Comparison of ENCODE assay signal across 23 cellular contexts in genomic region chr20:4435210-4435609, GRCh38.
DNase-seq lines count a peak whose midpoint lies in the region; ATAC-seq, FAIRE-seq and TF ChIP-seq lines count a peak whose summit lies in the region.
"Had no signal": no experiment of that assay in that cellular context is flagged by ENCODE, and none has a peak within 500 bp of the region (broad histone marks: within the 10 kb centered on the region; RNA-seq: fewer than 3 reads in every experiment).

No MANE protein-coding gene starts in this region.

- H3K4me3 Mint-ChIP-seq in CD14-positive monocyte: no peak overlapping the region
- H3K4me3 Mint-ChIP-seq: endodermal cell; neural progenitor cell; T-helper 2 cell treated with Interferon-gamma antibody and Interleukin-4, amounts not matched to agents 5 μg/mL and 100 μg/mL, for 36 hours had no signal

- peaks cover 1 to 4% (median 2%) of the 10 kb centered on the region in 3 donors for H3K27me3 Mint-ChIP-seq in CD14-positive monocyte (ENCODE audit: low read depth in 3 of 3)
- H3K27me3 Mint-ChIP-seq: progenitor cell of endocrine pancreas had no signal

- peaks cover 2% of the 10 kb centered on the region for H3K4me1 Mint-ChIP-seq in CD14-positive monocyte
- H3K4me1 Mint-ChIP-seq: endodermal cell had no signal

- in situ Hi-C loops in KBM-7 (cut with MboI; ENCODE audit: low pct_unique_long_range_greater_than_20kb, low sequenced_read_pairs): no loop called here

- FAIRE-seq in endometrium (lab: Jason Lieb, UNC): peak; percentile 90

- TF ChIP-seq CTCF in AG10803 (conservative IDR thresholded peaks at IDR 0.05; ENCODE audit: low read length) (no peak), HFF-Myc (IDR thresholded peaks at IDR 0.05; ENCODE audit: low read depth, low read length, missing control alignments) (no peak), CD14-positive monocyte (IDR thresholded peaks at IDR 0.05) (no peak)

- intact Hi-C loops in CD14-positive monocyte (cut with micrococcal nuclease): no loop called here

- H3K9me3 Mint-ChIP-seq in CD14-positive monocyte: no peaks in the 10 kb centered on the region
- H3K9me3 Mint-ChIP-seq: endodermal cell; T-helper 2 cell treated with Interferon-gamma antibody and Interleukin-4, amounts not matched to agents 5 μg/mL and 100 μg/mL, for 36 hours had no signal

- no peaks in the 10 kb centered on the region for H3K36me3 Mint-ChIP-seq in CD14-positive monocyte

- H3K4me3 ChIP-seq in AG10803 (ENCODE audit: low read length): no peak overlapping the region
- no peak overlapping the region for H3K4me3 ChIP-seq in HFF-Myc (replicated peaks; ENCODE audit: low read depth, low read length)
- H3K4me3 ChIP-seq: adrenal gland, breast epithelium, neural progenitor cell, upper lobe of left lung had no signal

- H3K27ac ChIP-seq in caudate nucleus (ENCODE audit: low read depth, low read length): no peak overlapping the region
- H3K27ac ChIP-seq: adrenal gland, neural progenitor cell, upper lobe of left lung had no signal

- DNase-seq in AG10803 (ENCODE audit: low read depth) (peak; percentile 94), HFF-Myc (ENCODE audit: extremely low read depth, low read depth) (peak; percentile 78), myocyte (ENCODE audit: low read depth) (peak; percentile 15), caudate nucleus (lab: John Stamatoyannopoulos, UW) (no peak), KBM-7 (no peak), CD14-positive monocyte (ENCODE audit: low spot score) (no peak)
- DNase-seq: adrenal gland, Caco-2, cortex of kidney, DND-41, endodermal cell, foreskin melanocyte, GOT3, NCI-H1694 treated with DMSO at 0.1 percent for 48 hours, NCI-H526 treated with DMSO at 0.1 percent for 48 hours, RPMI8226, upper lobe of left lung had no signal

- no peak for ATAC-seq in esophagus mucosa

- no peak overlapping the region for H3K27ac Mint-ChIP-seq in CD14-positive monocyte
- H3K27ac Mint-ChIP-seq: endodermal cell; neural progenitor cell; progenitor cell of endocrine pancreas; T-helper 2 cell treated with Interferon-gamma antibody and Interleukin-4, amounts not matched to agents 5 μg/mL and 100 μg/mL, for 36 hours had no signal

Comparison
In these comparisons a context has a peak if more than half of its experiments do, and no peak if none do; other contexts are left out.
1. DNase-seq: peak in AG10803 (single experiment), HFF-Myc (single experiment) and myocyte (single experiment); none in caudate nucleus (0 of 61), KBM-7 (single experiment) and CD14-positive monocyte (single experiment).